ENCODE assay signal across 31 cellular contexts in the genomic region with DNA sequence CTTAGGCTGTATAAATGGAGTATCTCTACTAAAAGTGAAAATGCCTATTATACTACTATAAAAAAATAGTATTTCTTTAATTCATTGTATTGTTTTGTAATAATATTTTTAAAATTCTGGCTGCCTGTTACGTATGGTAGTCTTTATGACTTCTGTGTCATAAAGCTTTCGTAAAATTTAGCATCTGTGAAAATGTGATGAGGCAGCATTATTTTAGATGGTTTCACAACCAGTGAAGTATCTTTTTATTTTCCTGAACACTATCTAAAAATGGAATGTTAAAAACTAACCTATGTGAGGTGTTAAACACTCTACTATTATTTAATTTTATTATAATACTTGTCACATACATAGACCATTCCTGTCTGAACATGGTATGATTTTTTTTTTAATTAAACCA.
"Had no signal": no experiment of that assay in that cellular context is flagged by ENCODE, and none has a peak within 500 bp of the region (broad histone marks: within the 10 kb centered on the region; RNA-seq: fewer than 3 reads in every experiment).

No MANE protein-coding gene starts in this region.

- H3K36me3 ChIP-seq: WERI-Rb-1 had no signal

- H3K9me3 Mint-ChIP-seq: activated B cell treated with CpG ODN at 0.5 μM for 24 hours; activated CD8-positive, alpha-beta T cell treated with anti-CD3 and anti-CD28 coated beads for 36 hours; activated T-cell treated with anti-CD3 and anti-CD28 coated beads, Interleukin-2, amount 50 U/mL, for 4 hours; activated T-helper 17 cell treated with anti-CD3 and anti-CD28 coated beads, Interleukin-2, amount 50 U/mL, for 72 hours; effector memory CD8-positive, alpha-beta T cell had no signal

- H3K4me3 ChIP-seq: adrenal gland, body of pancreas, heart left ventricle had no signal

- FAIRE-seq: colon, endothelial cell of umbilical vein, frontal cortex had no signal

- H3K27ac Mint-ChIP-seq: activated B cell treated with CpG ODN at 0.5 μM for 24 hours; activated CD8-positive, alpha-beta T cell treated with anti-CD3 and anti-CD28 coated beads for 36 hours; activated naive CD8-positive, alpha-beta T cell; activated T-helper 17 cell treated with anti-CD3 and anti-CD28 coated beads, Interleukin-2, amount 50 U/mL, for 72 hours; effector memory CD8-positive, alpha-beta T cell had no signal

- H3K27me3 Mint-ChIP-seq: activated B cell treated with CpG ODN at 0.5 μM for 24 hours; activated CD8-positive, alpha-beta T cell treated with anti-CD3 and anti-CD28 coated beads for 36 hours; activated naive CD8-positive, alpha-beta T cell; activated T-helper 17 cell treated with anti-CD3 and anti-CD28 coated beads, Interleukin-2, amount 50 U/mL, for 72 hours; effector memory CD8-positive, alpha-beta T cell had no signal

- H3K4me3 Mint-ChIP-seq: activated B cell treated with CpG ODN at 0.5 μM for 24 hours; activated CD8-positive, alpha-beta T cell treated with anti-CD3 and anti-CD28 coated beads for 36 hours; activated naive CD8-positive, alpha-beta T cell; activated T-cell treated with anti-CD3 and anti-CD28 coated beads, Interleukin-2, amount 50 U/mL, for 4 hours; activated T-helper 17 cell treated with anti-CD3 and anti-CD28 coated beads, Interleukin-2, amount 50 U/mL, for 72 hours; effector memory CD8-positive, alpha-beta T cell had no signal

- H3K4me1 Mint-ChIP-seq: activated T-helper 17 cell treated with anti-CD3 and anti-CD28 coated beads, Interleukin-2, amount 50 U/mL, for 72 hours had no signal

- H3K9me3 ChIP-seq: adrenal gland, body of pancreas, heart left ventricle had no signal

- H3K27ac ChIP-seq: adrenal gland, body of pancreas, epithelial cell of prostate, heart left ventricle, WERI-Rb-1 had no signal

- DNase-seq: activated B cell treated with CpG ODN at 0.5 μM for 24 hours; activated CD4-positive, alpha-beta T cell treated with anti-CD3 and anti-CD28 coated beads for 48 hours; activated CD4-positive, alpha-beta T cell treated with anti-CD3 and anti-CD28 coated beads, Interleukin-2, amount 50 U/mL, for 1 hour; activated CD4-positive, alpha-beta T cell treated with anti-CD3 and anti-CD28 coated beads, Interleukin-2, amount 50 U/mL, for 48 hours; activated CD8-positive, alpha-beta memory T cell treated with anti-CD3 and anti-CD28 coated beads for 24 hours; activated CD8-positive, alpha-beta T cell treated with anti-CD3 and anti-CD28 coated beads for 36 hours; activated effector memory CD4-positive, alpha-beta T cell treated with Interleukin-2 at 50 U/mL for 16 hours; activated gamma-delta T cell treated with Interleukin-2 at 50 U/mL for 16 hours; activated naive CD4-positive, alpha-beta T cell treated with anti-CD3 and anti-CD28 coated beads, Interleukin-2, amount 50 U/mL, for 16 hours; activated naive CD4-positive, alpha-beta T cell treated with Interleukin-2 at 50 U/mL for 16 hours; activated T-cell treated with anti-CD3 and anti-CD28 coated beads, Interleukin-2, amount 50 U/mL, for 4 hours; adrenal gland; amygdala; aorta; body of pancreas; caudate nucleus; cortex of kidney; dermis blood vessel endothelial cell; effector CD4-positive, alpha-beta T cell; effector memory CD8-positive, alpha-beta T cell; foreskin fibroblast; glutamatergic neuron; heart left ventricle; T-helper 2 cell; WERI-Rb-1 had no signal
